29 cellular contexts compared by ENCODE assay signal in genomic region chr2:40439473-40439872, GRCh38. TPM values are rescaled to one million over a fixed set of nuclear protein-coding genes. Genes with fewer than 3 reads are reported as not detected.
DNase-seq lines count a peak whose midpoint lies in the region; ATAC-seq and TF ChIP-seq lines count a peak whose summit lies in the region.
"Had no signal": no experiment of that assay in that cellular context is flagged by ENCODE, and none has a peak within 500 bp of the region (broad histone marks: within the 10 kb centered on the region; RNA-seq: fewer than 3 reads in every experiment).

No MANE protein-coding gene starts in this region.

- no peaks in the 10 kb centered on the region for H3K9me3 Mint-ChIP-seq in MCF 10A (ENCODE audit: unreplicated experiment)
- H3K9me3 Mint-ChIP-seq in WTC11, result no peaks in the 10 kb centered on the region
- H3K9me3 Mint-ChIP-seq: activated B cell treated with CpG ODN at 0.5 μM for 24 hours; activated naive CD8-positive, alpha-beta T cell treated with anti-CD3 and anti-CD28 coated beads for 36 hours; H9; T-helper 2 cell treated with Interferon-gamma antibody and Interleukin-4, amounts not matched to agents 5 μg/mL and 100 μg/mL, for 36 hours had no signal

- peaks cover 26% of the 10 kb centered on the region for H3K4me1 Mint-ChIP-seq in MCF 10A (ENCODE audit: insufficient read depth, unreplicated experiment)
- peaks cover 3% of the 10 kb centered on the region; the same call in 1 of the 2 replicates for H3K4me1 Mint-ChIP-seq in WTC11
- H3K4me1 Mint-ChIP-seq: activated naive CD8-positive, alpha-beta T cell treated with anti-CD3 and anti-CD28 coated beads for 36 hours; neural progenitor cell had no signal

- BruUV-seq in mammary epithelial cell (replicated peaks; lab: Mats Ljungman, UMichigan), result no TSS peak
- no TSS peak for BruUV-seq in MCF 10A (replicated peaks; lab: Mats Ljungman, UMichigan)

- in situ Hi-C loops in mammary epithelial cell (cut with MboI; ENCODE audit: low sequenced_read_pairs in 2 of 2), result loop anchor here in 1 of 2 donors (25.0 kb wide), 1 partner anchor 152 kb away; no protein-coding TSS in a partner anchor

- H3K4me2 ChIP-seq in mammary epithelial cell (ENCODE audit: insufficient read depth, low read depth, low read length), result peak overlapping the region; percentile 38
- H3K4me2 ChIP-seq: BLaER1, neural progenitor cell had no signal

- no peak for ATAC-seq in WTC11
- ATAC-seq: gastroesophageal sphincter, lower lobe of right lung had no signal

- POLR2A ChIA-PET in MCF 10A (lab: Yijun Ruan, JAX) (interaction anchor here (0.5 kb wide), 1 partner anchor 20 kb away, joined by 3 read pairs; no protein-coding TSS in a partner anchor), WTC11 (lab: Charles Lee) (no interaction called here)

- H3K27ac Mint-ChIP-seq in MCF 10A (ENCODE audit: low read depth, unreplicated experiment) (no peak overlapping the region), WTC11 (no peak overlapping the region)
- H3K27ac Mint-ChIP-seq: activated B cell treated with CpG ODN at 0.5 μM for 24 hours; activated naive CD8-positive, alpha-beta T cell treated with anti-CD3 and anti-CD28 coated beads for 36 hours; neural progenitor cell; T-helper 2 cell treated with Interferon-gamma antibody and Interleukin-4, amounts not matched to agents 5 μg/mL and 100 μg/mL, for 36 hours had no signal

- no peak overlapping the region for H3K9ac ChIP-seq in mammary epithelial cell (ENCODE audit: insufficient read depth, low read length)
- H3K9ac ChIP-seq in adipocyte (ENCODE audit: low read length), result no peak overlapping the region
- H3K9ac ChIP-seq: BLaER1, neural progenitor cell had no signal

- H3K36me3 ChIP-seq in mammary epithelial cell (ENCODE audit: insufficient read depth, low read length) (no peaks in the 10 kb centered on the region), adipocyte (ENCODE audit: control insufficient read depth, insufficient read depth, low read length, severe bottlenecking) (no peaks in the 10 kb centered on the region), left ventricle myocardium inferior (peaks cover 1% of the 10 kb centered on the region)
- H3K36me3 ChIP-seq: gastroesophageal sphincter, lower lobe of right lung, neural progenitor cell, sigmoid colon, upper lobe of left lung had no signal

- peak overlapping the region; percentile 36 for H3K27ac ChIP-seq in mammary epithelial cell (ENCODE audit: insufficient read depth, low read depth, low read length)
- H3K27ac ChIP-seq in left ventricle myocardium inferior (replicated peaks), result no peak overlapping the region
- H3K27ac ChIP-seq: BLaER1, lower lobe of right lung, neural progenitor cell, upper lobe of left lung had no signal

- no peak overlapping the region for H2AFZ ChIP-seq in mammary epithelial cell (ENCODE audit: low read depth, low read length)
- H2AFZ ChIP-seq: neural progenitor cell had no signal

- H3K4me3 Mint-ChIP-seq in MCF 10A (ENCODE audit: unreplicated experiment), result no peak overlapping the region
- no peak overlapping the region for H3K4me3 Mint-ChIP-seq in WTC11
- H3K4me3 Mint-ChIP-seq: activated B cell treated with CpG ODN at 0.5 μM for 24 hours; activated naive CD8-positive, alpha-beta T cell treated with anti-CD3 and anti-CD28 coated beads for 36 hours; H9; neural progenitor cell; T-helper 2 cell treated with Interferon-gamma antibody and Interleukin-4, amounts not matched to agents 5 μg/mL and 100 μg/mL, for 36 hours had no signal

- no peaks in the 10 kb centered on the region for H3K9me3 ChIP-seq in mammary epithelial cell (replicated peaks; ENCODE audit: insufficient read depth, low read length)
- no peaks in the 10 kb centered on the region for H3K9me3 ChIP-seq in adipocyte (ENCODE audit: control insufficient read depth, low read length)
- no peaks in the 10 kb centered on the region for H3K9me3 ChIP-seq in left ventricle myocardium inferior (replicated peaks)
- H3K9me3 ChIP-seq: gastroesophageal sphincter, lower lobe of right lung, sigmoid colon, upper lobe of left lung had no signal

- no peak overlapping the region for H3K4me3 ChIP-seq in mammary epithelial cell (replicated peaks in 1 of 3; ENCODE audit: insufficient read depth in 1 of 3, low read depth in 2 of 3, low read length in 3 of 3)
- no peak overlapping the region for H3K4me3 ChIP-seq in adipocyte (ENCODE audit: low read length)
- no peak overlapping the region for H3K4me3 ChIP-seq in fibroblast of the aortic adventitia (ENCODE audit: low read depth, low read length)
- H3K4me3 ChIP-seq in left ventricle myocardium inferior, result no peak overlapping the region
- H3K4me3 ChIP-seq: BLaER1, gastroesophageal sphincter, lower lobe of right lung, neural progenitor cell, sigmoid colon, upper lobe of left lung had no signal

- dilution Hi-C loops in mammary epithelial cell (cut with HindIII; ENCODE audit: low sequenced_read_pairs), result no loop called here

- peaks cover 29% of the 10 kb centered on the region for H3K4me1 ChIP-seq in mammary epithelial cell (ENCODE audit: insufficient read depth, low read length)
- peaks cover 25% of the 10 kb centered on the region for H3K4me1 ChIP-seq in adipocyte (ENCODE audit: control insufficient read depth, insufficient read depth, low read length)
- H3K4me1 ChIP-seq in left ventricle myocardium inferior, result peaks cover 72% of the 10 kb centered on the region
- H3K4me1 ChIP-seq: neural progenitor cell had no signal

- CTCF ChIA-PET in mammary epithelial cell (lab: Charles Lee; ENCODE audit: low non-redundant PET) (interaction anchor here (0.6 to 0.7 kb wide), 2 partner anchors 12 to 55 kb away, joined by 4 to 5 read pairs; no protein-coding TSS in a partner anchor), MCF 10A (lab: Yijun Ruan, JAX) (interaction anchor here (0.6 to 1.4 kb wide), 4 partner anchors 9 to 1492 kb away, joined by 3 to 7 read pairs (median 4); no protein-coding TSS in a partner anchor), WTC11 (lab: Charles Lee) (interaction anchor here (1.2 kb wide), 1 partner anchor 11 kb away, joined by 3 read pairs; no protein-coding TSS in a partner anchor)

- H4K20me1 ChIP-seq in mammary epithelial cell (ENCODE audit: insufficient read depth, low read length), result no peaks in the 10 kb centered on the region
- H4K20me1 ChIP-seq: BLaER1 had no signal

- intact Hi-C loops in mammary epithelial cell (cut with micrococcal nuclease) (loop anchor here (10.0 kb wide), 1 partner anchor 335 kb away; no protein-coding TSS in a partner anchor), MCF 10A (cut with micrococcal nuclease) (loop anchor here (5.0 kb wide), 1 partner anchor 37 kb away; no protein-coding TSS in a partner anchor), left ventricle myocardium inferior (cut with micrococcal nuclease) (no loop called here)

- TF ChIP-seq CTCF in mammary epithelial cell (conservative IDR thresholded peaks at IDR 0.05 in 1 of 2, IDR thresholded peaks at IDR 0.05 in 1 of 2; ENCODE audit: extremely low read depth in 1 of 2, insufficient read depth in 1 of 2, low read depth in 1 of 2, low read length in 2 of 2), result no peak
- TF ChIP-seq CTCF in MCF 10A (IDR thresholded peaks at IDR 0.05; ENCODE audit: unreplicated experiment), result no peak
- TF ChIP-seq CTCF in fibroblast of the aortic adventitia (IDR thresholded peaks at IDR 0.05; ENCODE audit: insufficient read depth, low read length), result no peak
- TF ChIP-seq CTCF in left ventricle myocardium inferior (IDR thresholded peaks at IDR 0.05; ENCODE audit: borderline replicate concordance), result no peak
- no peak for TF ChIP-seq CTCF in WTC11 (IDR thresholded peaks at IDR 0.05)

- H3K36me3 Mint-ChIP-seq in MCF 10A (ENCODE audit: insufficient read depth, unreplicated experiment) (no peaks in the 10 kb centered on the region), WTC11 (no peaks in the 10 kb centered on the region)
- H3K36me3 Mint-ChIP-seq: activated naive CD8-positive, alpha-beta T cell treated with anti-CD3 and anti-CD28 coated beads for 36 hours; neural progenitor cell had no signal

- no peaks in the 10 kb centered on the region for H3K27me3 ChIP-seq in mammary epithelial cell (ENCODE audit: insufficient read depth, low read length)
- no peaks in the 10 kb centered on the region for H3K27me3 ChIP-seq in adipocyte (replicated peaks; ENCODE audit: control insufficient read depth, insufficient read depth, low read length)
- no peaks in the 10 kb centered on the region for H3K27me3 ChIP-seq in left ventricle myocardium inferior (ENCODE audit: low read depth)
- H3K27me3 ChIP-seq: BLaER1, gastroesophageal sphincter, neural progenitor cell, sigmoid colon, upper lobe of left lung had no signal

- H3K27me3 Mint-ChIP-seq in MCF 10A (ENCODE audit: insufficient read depth, unreplicated experiment), result no peaks in the 10 kb centered on the region
- H3K27me3 Mint-ChIP-seq in WTC11 (ENCODE audit: low read depth), result no peaks in the 10 kb centered on the region
- H3K27me3 Mint-ChIP-seq: activated B cell treated with CpG ODN at 0.5 μM for 24 hours had no signal

- H3K79me2 ChIP-seq in mammary epithelial cell (ENCODE audit: insufficient read depth, low read length), result peaks cover 46% of the 10 kb centered on the region

- DNase-seq in mammary epithelial cell, result no peak
- no peak for DNase-seq in MCF 10A (ENCODE audit: unreplicated experiment)
- DNase-seq in adipocyte (ENCODE audit: low read depth), result peak; percentile 41
- peak; percentile 42 for DNase-seq in fibroblast of the aortic adventitia (ENCODE audit: low read depth)
- no peak for DNase-seq in cerebellar cortex (ENCODE audit: low spot score)
- no peak for DNase-seq in left ventricle myocardium inferior
- no peak for DNase-seq in WTC11 (ENCODE audit: low spot score)
- DNase-seq in stimulated activated naive CD4-positive, alpha-beta T cell treated with Interleukin-2 at 50 U/mL for 16 hours (lab: John Stamatoyannopoulos, UW), result no peak
- DNase-seq: activated B cell treated with CpG ODN at 0.5 μM for 24 hours; activated CD4-positive, alpha-beta T cell treated with anti-CD3 and anti-CD28 coated beads, Interleukin-2, amount 50 U/mL, for 48 hours; activated CD8-positive, alpha-beta memory T cell treated with anti-CD3 and anti-CD28 coated beads, Interleukin-2, amount 50 U/mL, for 4 hours; activated naive CD8-positive, alpha-beta T cell treated with anti-CD3 and anti-CD28 coated beads for 36 hours; COR-L47; DND-41; effector CD4-positive, alpha-beta T cell; H9; islet precursor cell; Karpas-422; lower lobe of right lung; NCI-H1694; NCI-H748 treated with DMSO at 0.1 percent for 48 hours; posterior cingulate gyrus; sigmoid colon; upper lobe of left lung had no signal

RNA-seq across cellular contexts. Expression of gene SLC8A1, which starts 12.4 kb away (rescaled TPM):
- total RNA-seq in mammary epithelial cell, result 10 to 100 TPM; 20.9 to 27.5 TPM
- polyA plus RNA-seq in mammary epithelial cell, result 6.4 TPM
- 38.8 TPM for polyA minus RNA-seq in mammary epithelial cell
- 1.6 and 1.7 TPM in 2 replicates for total RNA-seq in MCF 10A (2022)
- 39.1 and 112 TPM in 2 replicates for total RNA-seq in fibroblast of the aortic adventitia (ENCODE audit: low replicate concordance)
- total RNA-seq in left ventricle myocardium inferior, result 990 TPM
- 1.4 to 2.6 TPM (median 1.7 TPM) in 3 replicates for total RNA-seq in WTC11 (2021)
- total RNA-seq: A673 had no signal

Comparison
In these comparisons a context has a peak if more than half of its experiments do, and no peak if none do; other contexts are left out.
1. DNase-seq: peak in adipocyte (single experiment) and fibroblast of the aortic adventitia (single experiment); none in mammary epithelial cell (single experiment), MCF 10A (single experiment), cerebellar cortex (single experiment), left ventricle myocardium inferior (single experiment), WTC11 (single experiment) and stimulated activated naive CD4-positive, alpha-beta T cell treated with Interleukin-2 at 50 U/mL for 16 hours (single experiment).